1 cellular context compared by ENCODE assay signal in the genomic region with DNA sequence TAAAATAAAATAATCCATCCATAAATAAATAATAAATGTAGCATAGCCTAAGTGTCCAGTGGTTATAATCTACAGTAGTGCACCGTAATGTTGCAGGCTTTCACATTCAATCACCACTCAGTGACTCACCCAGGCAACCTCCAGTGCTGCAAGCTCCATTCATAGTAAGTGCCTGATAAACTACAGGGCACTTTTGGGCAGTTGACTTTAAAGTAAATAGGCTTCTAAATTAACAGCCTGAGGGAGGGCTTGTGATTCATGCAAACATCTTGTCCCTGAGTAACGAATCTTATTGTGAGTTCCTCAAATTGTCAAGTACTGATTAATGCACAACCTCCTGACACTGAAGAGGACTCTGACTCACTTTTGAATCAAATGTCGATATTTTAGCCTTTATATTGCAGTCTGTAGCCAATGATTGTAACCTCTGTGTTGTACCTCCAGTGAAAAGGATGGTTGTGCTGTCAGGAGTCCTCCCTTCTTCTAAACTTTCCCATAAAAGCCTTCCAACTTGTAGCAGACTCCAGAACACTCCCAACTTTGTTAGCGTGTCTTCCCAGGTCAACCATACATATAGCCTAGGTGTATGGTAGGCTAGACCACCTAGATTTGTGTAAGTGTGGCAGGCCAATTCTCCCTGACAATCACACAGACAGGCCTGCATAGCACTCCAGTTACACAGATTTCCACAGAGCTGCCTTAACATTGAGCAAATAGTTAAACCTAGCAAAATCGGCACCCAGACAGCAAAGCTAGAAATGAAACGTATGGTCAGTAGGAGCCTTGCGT.
TF ChIP-seq lines count a peak whose summit lies in the region.

No MANE protein-coding gene starts in this region.

TF ChIP-seq in K562, 482 proteins besides CTCF, POLR2A, EP300 and RAD21 (continued from another document):
- TF ChIP-seq, protein P1, sequence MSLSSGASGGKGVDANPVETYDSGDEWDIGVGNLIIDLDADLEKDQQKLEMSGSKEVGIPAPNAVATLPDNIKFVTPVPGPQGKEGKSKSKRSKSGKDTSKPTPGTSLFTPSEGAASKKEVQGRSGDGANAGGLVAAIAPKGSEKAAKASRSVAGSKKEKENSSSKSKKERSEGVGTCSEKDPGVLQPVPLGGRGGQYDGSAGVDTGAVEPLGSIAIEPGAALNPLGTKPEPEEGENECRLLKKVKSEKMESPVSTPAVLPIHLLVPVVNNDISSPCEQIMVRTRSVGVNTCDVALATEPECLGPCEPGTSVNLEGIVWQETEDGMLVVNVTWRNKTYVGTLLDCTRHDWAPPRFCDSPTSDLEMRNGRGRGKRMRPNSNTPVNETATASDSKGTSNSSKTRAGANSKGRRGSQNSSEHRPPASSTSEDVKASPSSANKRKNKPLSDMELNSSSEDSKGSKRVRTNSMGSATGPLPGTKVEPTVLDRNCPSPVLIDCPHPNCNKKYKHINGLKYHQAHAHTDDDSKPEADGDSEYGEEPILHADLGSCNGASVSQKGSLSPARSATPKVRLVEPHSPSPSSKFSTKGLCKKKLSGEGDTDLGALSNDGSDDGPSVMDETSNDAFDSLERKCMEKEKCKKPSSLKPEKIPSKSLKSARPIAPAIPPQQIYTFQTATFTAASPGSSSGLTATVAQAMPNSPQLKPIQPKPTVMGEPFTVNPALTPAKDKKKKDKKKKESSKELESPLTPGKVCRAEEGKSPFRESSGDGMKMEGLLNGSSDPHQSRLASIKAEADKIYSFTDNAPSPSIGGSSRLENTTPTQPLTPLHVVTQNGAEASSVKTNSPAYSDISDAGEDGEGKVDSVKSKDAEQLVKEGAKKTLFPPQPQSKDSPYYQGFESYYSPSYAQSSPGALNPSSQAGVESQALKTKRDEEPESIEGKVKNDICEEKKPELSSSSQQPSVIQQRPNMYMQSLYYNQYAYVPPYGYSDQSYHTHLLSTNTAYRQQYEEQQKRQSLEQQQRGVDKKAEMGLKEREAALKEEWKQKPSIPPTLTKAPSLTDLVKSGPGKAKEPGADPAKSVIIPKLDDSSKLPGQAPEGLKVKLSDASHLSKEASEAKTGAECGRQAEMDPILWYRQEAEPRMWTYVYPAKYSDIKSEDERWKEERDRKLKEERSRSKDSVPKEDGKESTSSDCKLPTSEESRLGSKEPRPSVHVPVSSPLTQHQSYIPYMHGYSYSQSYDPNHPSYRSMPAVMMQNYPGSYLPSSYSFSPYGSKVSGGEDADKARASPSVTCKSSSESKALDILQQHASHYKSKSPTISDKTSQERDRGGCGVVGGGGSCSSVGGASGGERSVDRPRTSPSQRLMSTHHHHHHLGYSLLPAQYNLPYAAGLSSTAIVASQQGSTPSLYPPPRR (CRISPR knock-in tag; IDR thresholded peaks at IDR 0.05; ENCODE audit: borderline replicate concordance): no peak
- TF ChIP-seq ZNF121 (CRISPR knock-in tag; conservative IDR thresholded peaks at IDR 0.05) (no peak), E2F3 (CRISPR knock-in tag; IDR thresholded peaks at IDR 0.05) (no peak), JUND (IDR thresholded peaks at IDR 0.05; ENCODE audit: borderline replicate concordance, low read depth, low read length) (peak; percentile 89), JUND (tag; IDR thresholded peaks at IDR 0.05; ENCODE audit: borderline replicate concordance, low read depth, low read length) (peak; percentile 80; the same call in 2 of the 3 replicates), SP1 (CRISPR knock-in tag; IDR thresholded peaks at IDR 0.05) (no peak), SMARCA4 (IDR thresholded peaks at IDR 0.05) (peak; percentile 61; the same call in 1 of the 2 replicates), GTF2A2 (tag; IDR thresholded peaks at IDR 0.05) (no peak), GATA2 (CRISPR knock-in tag; IDR thresholded peaks at IDR 0.05) (no peak), NONO (IDR thresholded peaks at IDR 0.05; ENCODE audit: low read depth in 2 of 2, low read length in 1 of 2) (no peak), TEAD1 (CRISPR knock-in tag; IDR thresholded peaks at IDR 0.05) (no peak), POLR2G (IDR thresholded peaks at IDR 0.05; ENCODE audit: low read depth, low read length) (no peak), POLR2B (IDR thresholded peaks at IDR 0.05; ENCODE audit: low read depth, partially characterized antibody) (no peak), ZBTB7A (IDR thresholded peaks at IDR 0.05; ENCODE audit: borderline replicate concordance, control insufficient read depth, low read depth, low read length) (no peak), SRSF7 (optimal IDR thresholded peaks at IDR 0.05; ENCODE audit: low read depth, low read length) (no peak), TRIM24 (IDR thresholded peaks at IDR 0.05) (peak in 1 of 2 experiments; percentile 29; a peak in 2 of 4 replicates), PHF8 (IDR thresholded peaks at IDR 0.05; ENCODE audit: borderline replicate concordance, low read length) (no peak), ARID1B (IDR thresholded peaks at IDR 0.05) (peak; percentile 55; the same call in 1 of the 2 replicates), KLF13 (tag; IDR thresholded peaks at IDR 0.05; ENCODE audit: borderline replicate concordance, low read depth) (no peak), CREM (IDR thresholded peaks at IDR 0.05; ENCODE audit: low read depth) (peak; percentile 13; the same call in 1 of the 2 replicates), CBFA2T3 (IDR thresholded peaks at IDR 0.05) (peak; percentile 72), ETS2 (tag; IDR thresholded peaks at IDR 0.05; ENCODE audit: borderline replicate concordance, poor library complexity, severe bottlenecking) (no peak), KDM1A (IDR thresholded peaks at IDR 0.05) (peak; percentile 84 to 88; a peak in 3 of 4 replicates)
- TF ChIP-seq, protein P2, sequence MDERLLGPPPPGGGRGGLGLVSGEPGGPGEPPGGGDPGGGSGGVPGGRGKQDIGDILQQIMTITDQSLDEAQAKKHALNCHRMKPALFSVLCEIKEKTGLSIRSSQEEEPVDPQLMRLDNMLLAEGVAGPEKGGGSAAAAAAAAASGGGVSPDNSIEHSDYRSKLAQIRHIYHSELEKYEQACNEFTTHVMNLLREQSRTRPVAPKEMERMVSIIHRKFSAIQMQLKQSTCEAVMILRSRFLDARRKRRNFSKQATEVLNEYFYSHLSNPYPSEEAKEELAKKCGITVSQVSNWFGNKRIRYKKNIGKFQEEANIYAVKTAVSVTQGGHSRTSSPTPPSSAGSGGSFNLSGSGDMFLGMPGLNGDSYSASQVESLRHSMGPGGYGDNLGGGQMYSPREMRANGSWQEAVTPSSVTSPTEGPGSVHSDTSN (CRISPR knock-in tag; IDR thresholded peaks at IDR 0.05; ENCODE audit: low read depth): no peak
- TF ChIP-seq, protein P2 (tag; conservative IDR thresholded peaks at IDR 0.05; ENCODE audit: low read depth): peak; percentile 55
- TF ChIP-seq, protein P3, sequence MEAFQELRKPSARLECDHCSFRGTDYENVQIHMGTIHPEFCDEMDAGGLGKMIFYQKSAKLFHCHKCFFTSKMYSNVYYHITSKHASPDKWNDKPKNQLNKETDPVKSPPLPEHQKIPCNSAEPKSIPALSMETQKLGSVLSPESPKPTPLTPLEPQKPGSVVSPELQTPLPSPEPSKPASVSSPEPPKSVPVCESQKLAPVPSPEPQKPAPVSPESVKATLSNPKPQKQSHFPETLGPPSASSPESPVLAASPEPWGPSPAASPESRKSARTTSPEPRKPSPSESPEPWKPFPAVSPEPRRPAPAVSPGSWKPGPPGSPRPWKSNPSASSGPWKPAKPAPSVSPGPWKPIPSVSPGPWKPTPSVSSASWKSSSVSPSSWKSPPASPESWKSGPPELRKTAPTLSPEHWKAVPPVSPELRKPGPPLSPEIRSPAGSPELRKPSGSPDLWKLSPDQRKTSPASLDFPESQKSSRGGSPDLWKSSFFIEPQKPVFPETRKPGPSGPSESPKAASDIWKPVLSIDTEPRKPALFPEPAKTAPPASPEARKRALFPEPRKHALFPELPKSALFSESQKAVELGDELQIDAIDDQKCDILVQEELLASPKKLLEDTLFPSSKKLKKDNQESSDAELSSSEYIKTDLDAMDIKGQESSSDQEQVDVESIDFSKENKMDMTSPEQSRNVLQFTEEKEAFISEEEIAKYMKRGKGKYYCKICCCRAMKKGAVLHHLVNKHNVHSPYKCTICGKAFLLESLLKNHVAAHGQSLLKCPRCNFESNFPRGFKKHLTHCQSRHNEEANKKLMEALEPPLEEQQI (IDR thresholded peaks at IDR 0.05): no peak
- TF ChIP-seq, protein P4, sequence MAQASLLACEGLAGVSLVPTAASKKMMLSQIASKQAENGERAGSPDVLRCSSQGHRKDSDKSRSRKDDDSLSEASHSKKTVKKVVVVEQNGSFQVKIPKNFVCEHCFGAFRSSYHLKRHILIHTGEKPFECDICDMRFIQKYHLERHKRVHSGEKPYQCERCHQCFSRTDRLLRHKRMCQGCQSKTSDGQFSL (CRISPR knock-in tag; IDR thresholded peaks at IDR 0.05): no peak
- TF ChIP-seq, protein P4 (tag; IDR thresholded peaks at IDR 0.05): no peak
- TF ChIP-seq, protein P5, sequence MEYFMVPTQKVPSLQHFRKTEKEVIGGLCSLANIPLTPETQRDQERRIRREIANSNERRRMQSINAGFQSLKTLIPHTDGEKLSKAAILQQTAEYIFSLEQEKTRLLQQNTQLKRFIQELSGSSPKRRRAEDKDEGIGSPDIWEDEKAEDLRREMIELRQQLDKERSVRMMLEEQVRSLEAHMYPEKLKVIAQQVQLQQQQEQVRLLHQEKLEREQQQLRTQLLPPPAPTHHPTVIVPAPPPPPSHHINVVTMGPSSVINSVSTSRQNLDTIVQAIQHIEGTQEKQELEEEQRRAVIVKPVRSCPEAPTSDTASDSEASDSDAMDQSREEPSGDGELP (CRISPR knock-in tag; IDR thresholded peaks at IDR 0.05; ENCODE audit: borderline replicate concordance): no peak
- TF ChIP-seq, protein P6, sequence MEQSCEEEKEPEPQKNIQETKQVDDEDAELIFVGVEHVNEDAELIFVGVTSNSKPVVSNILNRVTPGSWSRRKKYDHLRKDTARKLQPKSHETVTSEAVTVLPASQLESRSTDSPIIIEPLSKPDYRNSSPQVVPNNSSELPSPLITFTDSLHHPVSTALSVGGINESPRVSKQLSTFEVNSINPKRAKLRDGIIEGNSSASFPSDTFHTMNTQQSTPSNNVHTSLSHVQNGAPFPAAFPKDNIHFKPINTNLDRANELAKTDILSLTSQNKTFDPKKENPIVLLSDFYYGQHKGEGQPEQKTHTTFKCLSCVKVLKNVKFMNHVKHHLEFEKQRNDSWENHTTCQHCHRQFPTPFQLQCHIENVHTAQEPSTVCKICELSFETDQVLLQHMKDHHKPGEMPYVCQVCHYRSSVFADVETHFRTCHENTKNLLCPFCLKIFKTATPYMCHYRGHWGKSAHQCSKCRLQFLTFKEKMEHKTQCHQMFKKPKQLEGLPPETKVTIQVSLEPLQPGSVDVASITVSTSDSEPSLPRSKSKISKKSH (CRISPR knock-in tag; IDR thresholded peaks at IDR 0.05): no peak
- TF ChIP-seq, protein P7, sequence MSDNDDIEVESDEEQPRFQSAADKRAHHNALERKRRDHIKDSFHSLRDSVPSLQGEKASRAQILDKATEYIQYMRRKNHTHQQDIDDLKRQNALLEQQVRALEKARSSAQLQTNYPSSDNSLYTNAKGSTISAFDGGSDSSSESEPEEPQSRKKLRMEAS (CRISPR knock-in tag; IDR thresholded peaks at IDR 0.05): no peak
- TF ChIP-seq, protein P8, sequence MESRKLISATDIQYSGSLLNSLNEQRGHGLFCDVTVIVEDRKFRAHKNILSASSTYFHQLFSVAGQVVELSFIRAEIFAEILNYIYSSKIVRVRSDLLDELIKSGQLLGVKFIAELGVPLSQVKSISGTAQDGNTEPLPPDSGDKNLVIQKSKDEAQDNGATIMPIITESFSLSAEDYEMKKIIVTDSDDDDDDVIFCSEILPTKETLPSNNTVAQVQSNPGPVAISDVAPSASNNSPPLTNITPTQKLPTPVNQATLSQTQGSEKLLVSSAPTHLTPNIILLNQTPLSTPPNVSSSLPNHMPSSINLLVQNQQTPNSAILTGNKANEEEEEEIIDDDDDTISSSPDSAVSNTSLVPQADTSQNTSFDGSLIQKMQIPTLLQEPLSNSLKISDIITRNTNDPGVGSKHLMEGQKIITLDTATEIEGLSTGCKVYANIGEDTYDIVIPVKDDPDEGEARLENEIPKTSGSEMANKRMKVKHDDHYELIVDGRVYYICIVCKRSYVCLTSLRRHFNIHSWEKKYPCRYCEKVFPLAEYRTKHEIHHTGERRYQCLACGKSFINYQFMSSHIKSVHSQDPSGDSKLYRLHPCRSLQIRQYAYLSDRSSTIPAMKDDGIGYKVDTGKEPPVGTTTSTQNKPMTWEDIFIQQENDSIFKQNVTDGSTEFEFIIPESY (CRISPR knock-in tag; IDR thresholded peaks at IDR 0.05): no peak
